In genomic region chr2:235443580-235443979, GRCh38 we compare ENCODE assay signal across 5 cellular contexts. TPM values are rescaled to one million over a fixed set of nuclear protein-coding genes. Genes with fewer than 3 reads are reported as not detected.
DNase-seq lines count a peak whose midpoint lies in the region; TF ChIP-seq lines count a peak whose summit lies in the region.
"Not testable (repeated sequence)": the region's sequence is repeated elsewhere in the genome, so short reads cannot be mapped to it uniquely, and the experiment has no call there.

No MANE protein-coding gene starts in this region.

- peaks cover 17% of the 10 kb centered on the region for H3K36me3 Mint-ChIP-seq in Calu3 (ENCODE audit: insufficient read depth, unreplicated experiment)
- H3K36me3 Mint-ChIP-seq in endodermal cell (ENCODE audit: low read depth) = not testable (repeated sequence)

- H3K27me3 Mint-ChIP-seq in Calu3 (ENCODE audit: unreplicated experiment) = peaks cover 19% of the 10 kb centered on the region
- not testable (repeated sequence) for H3K27me3 Mint-ChIP-seq in endodermal cell (ENCODE audit: insufficient read depth)

- peak overlapping the region; percentile 94 for H3K27ac ChIP-seq in WERI-Rb-1
- H3K27ac ChIP-seq in breast epithelium = peak overlapping the region; percentile 52 to 66
- not testable (repeated sequence) for H3K27ac ChIP-seq in endodermal cell (ENCODE audit: low read depth, low read length); mesendoderm (ENCODE audit: low read depth, low read length)

- not testable (repeated sequence) for H4K5ac ChIP-seq in mesendoderm (ENCODE audit: low read length)

- H3K4ac ChIP-seq in mesendoderm (ENCODE audit: low read depth, low read length) = not testable (repeated sequence)

- not testable (repeated sequence) for H3K79me2 ChIP-seq in mesendoderm (ENCODE audit: control insufficient read depth, insufficient read depth, low read length)

- H3K9ac ChIP-seq in endodermal cell (ENCODE audit: extremely low read depth, low read length, poor library complexity, severe bottlenecking); mesendoderm (ENCODE audit: low read length): not testable (repeated sequence)

- not testable (repeated sequence) for H3K4me3 Mint-ChIP-seq in Calu3 (ENCODE audit: low read depth, unreplicated experiment); endodermal cell

- H2AK5ac ChIP-seq in mesendoderm (ENCODE audit: low read length) = not testable (repeated sequence)

- H3K27ac Mint-ChIP-seq in Calu3 (ENCODE audit: unreplicated experiment) = peak overlapping the region; percentile 80
- not testable (repeated sequence) for H3K27ac Mint-ChIP-seq in endodermal cell

- CTCF ChIA-PET in Calu3 (lab: Charles Lee) = interaction anchor here (0.6 to 1.1 kb wide), 2 partner anchors 34 to 68 kb away, joined by 3 read pairs; no protein-coding TSS in a partner anchor

- not testable (repeated sequence) for TF ChIP-seq POLR2A in breast epithelium (IDR thresholded peaks at IDR 0.05)

- peaks cover 14% of the 10 kb centered on the region for H3K4me1 Mint-ChIP-seq in Calu3 (ENCODE audit: low read depth, unreplicated experiment)
- H3K4me1 Mint-ChIP-seq in endodermal cell = not testable (repeated sequence)

- not testable (repeated sequence) for H3K23ac ChIP-seq in mesendoderm (ENCODE audit: low read length)

- not testable (repeated sequence) for H3K79me1 ChIP-seq in mesendoderm (ENCODE audit: low read length)

- not testable (repeated sequence) for H3K9me3 ChIP-seq in WERI-Rb-1 (ENCODE audit: severe bottlenecking); breast epithelium; endodermal cell (ENCODE audit: control insufficient read depth, low read length)

- not testable (repeated sequence) for H2BK15ac ChIP-seq in mesendoderm (replicated peaks; ENCODE audit: low read depth)

- H2BK5ac ChIP-seq in mesendoderm (ENCODE audit: low read length) = not testable (repeated sequence)

- H3K36me3 ChIP-seq in WERI-Rb-1; breast epithelium; endodermal cell (ENCODE audit: control insufficient read depth, insufficient read depth, low read length); mesendoderm (ENCODE audit: control insufficient read depth, insufficient read depth, low read length): not testable (repeated sequence)

- H2BK120ac ChIP-seq in mesendoderm (ENCODE audit: low read depth, low read length) = not testable (repeated sequence)

- H3K18ac ChIP-seq in mesendoderm (ENCODE audit: low read length) = not testable (repeated sequence)

- H3K27me3 ChIP-seq in WERI-Rb-1 (ENCODE audit: insufficient read depth, low read depth, severe bottlenecking); breast epithelium; endodermal cell (ENCODE audit: control insufficient read depth, insufficient read depth, low read length, poor library complexity, severe bottlenecking); mesendoderm (ENCODE audit: insufficient read depth, low read length, poor library complexity): not testable (repeated sequence)

- not testable (repeated sequence) for H4K8ac ChIP-seq in mesendoderm (ENCODE audit: low read depth, low read length)

- BruUV-seq in Calu3 (replicated peaks; lab: Mats Ljungman, UMichigan) = not testable (repeated sequence)

- H3K4me3 ChIP-seq in WERI-Rb-1 (ENCODE audit: low read depth, low read length); breast epithelium; mesendoderm (ENCODE audit: low read length): not testable (repeated sequence)
- H3K4me3 ChIP-seq in endodermal cell (ENCODE audit: low read length) = peak overlapping the region; percentile 17

- H3K9me3 Mint-ChIP-seq in Calu3 (ENCODE audit: low read depth, unreplicated experiment); endodermal cell: not testable (repeated sequence)

- intact Hi-C loops in Calu3 (cut with micrococcal nuclease; ENCODE audit: unreplicated experiment) = not testable (repeated sequence)
- intact Hi-C loops in breast epithelium (cut with DNase I; ENCODE audit: low total_unique reads) = loop anchor here (5.0 kb wide), 1 partner anchor 706 kb away; no protein-coding TSS in a partner anchor

- not testable (repeated sequence) for TF ChIP-seq CTCF in Calu3 (IDR thresholded peaks at IDR 0.05; ENCODE audit: unreplicated experiment); WERI-Rb-1 (IDR thresholded peaks at IDR 0.05; ENCODE audit: low read depth, low read length); breast epithelium (IDR thresholded peaks at IDR 0.05); endodermal cell (conservative IDR thresholded peaks at IDR 0.05)

- not testable (repeated sequence) for H3K4me1 ChIP-seq in breast epithelium; endodermal cell (ENCODE audit: control insufficient read depth, insufficient read depth, low read length); mesendoderm (ENCODE audit: control insufficient read depth, low read depth, low read length)

- DNase-seq in Calu3; WERI-Rb-1; breast epithelium (ENCODE audit: low spot score in 2 of 2): not testable (repeated sequence)
- peak; percentile 44 for DNase-seq in endodermal cell
- DNase-seq in mesendoderm = peak; percentile 16

- not testable (repeated sequence) for H3K4me2 ChIP-seq in mesendoderm (ENCODE audit: low read length)

- WGBS in endodermal cell (ENCODE audit: insufficient coverage in 1 of 2, insufficient read length in 1 of 2), 2 experiments = 83 to 100% methylated on average over 2 to 6 of the region's 6 CpGs
- WGBS in mesendoderm (ENCODE audit: extremely low coverage, insufficient coverage, low lambda C conversion rate) = no CpG with 5 or more reads among the region's 6 CpGs

- not testable (repeated sequence) for H3K56ac ChIP-seq in mesendoderm (ENCODE audit: low read length)

RNA-seq across cellular contexts. Expression of gene AGAP1, which starts 50.3 kb away (rescaled TPM):
- total RNA-seq in Calu3 (2022) = 56.4 and 63.8 TPM in 2 replicates
- total RNA-seq in breast epithelium = 10 to 100 TPM; 19.7 to 27.1 (median 25.9) TPM
- 10 to 100 TPM; 32.8 to 34.7 TPM for total RNA-seq in endodermal cell
- 25.9 TPM for polyA plus RNA-seq in endodermal cell (2013, experiment 1 of 2)
- 25.0 TPM for polyA plus RNA-seq in endodermal cell (2013, experiment 2 of 2)
- 17.4 TPM for polyA plus RNA-seq in mesendoderm (2013, experiment 1 of 2)
- polyA plus RNA-seq in mesendoderm (2013, experiment 2 of 2) = 16.8 TPM
